In genomic region chr17:43897827-43898226, GRCh38 we compare ENCODE assay signal across 28 cellular contexts. TPM values are rescaled to one million over a fixed set of nuclear protein-coding genes. Genes with fewer than 3 reads are reported as not detected.
"Had no signal": no experiment of that assay in that cellular context is flagged by ENCODE, and none has a peak within 500 bp of the region (broad histone marks: within the 10 kb centered on the region; RNA-seq: fewer than 3 reads in every experiment).

No MANE protein-coding gene starts in this region.

- H3K27me3 ChIP-seq: colonic mucosa, heart right ventricle, stomach had no signal

- ATAC-seq: gastrocnemius medialis; heart right ventricle; naive thymus-derived CD4-positive, alpha-beta T cell; psoas muscle; sciatic nerve; stimulated activated naive B cell treated with anti-CD40 and anti-IgM and Interleukin-4, amounts not matched to agents 10 μg/mL and 1 μg/mL and 100 μg/mL, for 72 hours had no signal

- H3K27ac ChIP-seq: colonic mucosa, gastrocnemius medialis, heart right ventricle, parathyroid adenoma, psoas muscle, spleen, stomach, thoracic aorta, transverse colon had no signal

- H3K9me3 ChIP-seq: colonic mucosa, gastrocnemius medialis, heart right ventricle, psoas muscle, spleen, stomach, thoracic aorta, transverse colon had no signal

- DNase-seq: colonic mucosa; dermis blood vessel endothelial cell; gastrocnemius medialis; heart right ventricle; hypothalamus; kidney glomerular epithelial cell; naive thymus-derived CD4-positive, alpha-beta T cell; psoas muscle; spleen; stimulated activated CD4-positive, alpha-beta T cell treated with anti-CD3 and anti-CD28 coated beads, Interleukin-15, amount 100 ng/mL, for 24 hours; stimulated activated CD4-positive, alpha-beta T cell treated with anti-CD3 and anti-CD28 coated beads, Interleukin-1b, Interleukin-23, amount 100 ng/mL, for 48 hours; stimulated activated CD4-positive, alpha-beta T cell treated with anti-CD3 and anti-CD28 coated beads, Interleukin-4, amount 100 ng/mL, for 4 hours; stimulated activated naive B cell treated with anti-CD40 and anti-IgM and Interleukin-4, amounts not matched to agents 10 μg/mL and 1 μg/mL and 100 μg/mL, for 72 hours; stomach; substantia nigra; transverse colon had no signal

- H3K4me3 ChIP-seq: colonic mucosa, gastrocnemius medialis, heart right ventricle, psoas muscle, spleen, stomach, thoracic aorta, transverse colon had no signal

- H3K36me3 ChIP-seq: colonic mucosa, gastrocnemius medialis, spleen, transverse colon had no signal

- H3K4me3 Mint-ChIP-seq: naive thymus-derived CD4-positive, alpha-beta T cell; stimulated activated naive B cell treated with anti-CD40 and anti-IgM and Interleukin-4, amounts not matched to agents 10 μg/mL and 1 μg/mL and 100 μg/mL, for 72 hours had no signal

- H3K9ac ChIP-seq: parathyroid adenoma had no signal

- H3K27ac Mint-ChIP-seq: naive thymus-derived CD4-positive, alpha-beta T cell; stimulated activated naive B cell treated with anti-CD40 and anti-IgM and Interleukin-4, amounts not matched to agents 10 μg/mL and 1 μg/mL and 100 μg/mL, for 72 hours had no signal

- H2AFZ ChIP-seq: parathyroid adenoma had no signal

- H3K9me3 Mint-ChIP-seq: naive thymus-derived CD4-positive, alpha-beta T cell; stimulated activated naive B cell treated with anti-CD40 and anti-IgM and Interleukin-4, amounts not matched to agents 10 μg/mL and 1 μg/mL and 100 μg/mL, for 72 hours had no signal

RNA-seq across cellular contexts. Expression of gene PPY, which starts 44.4 kb away (rescaled TPM):
- total RNA-seq: cerebellum; dermis blood vessel endothelial cell; fibroblast of lung; gastrocnemius medialis; heart right ventricle; liver; lung microvascular endothelial cell; mesenteric fat pad; mononuclear cell; naive thymus-derived CD4-positive, alpha-beta T cell; omental fat pad; psoas muscle; sciatic nerve; skeletal muscle tissue; spleen; stomach; thoracic aorta; transverse colon had no signal
- polyA plus RNA-seq: esophagus; fibroblast of lung; heart right ventricle; liver; naive thymus-derived CD4-positive, alpha-beta T cell; psoas muscle; spleen; stomach had no signal

RNA-seq across cellular contexts. Expression of gene CD300LG, which starts 50.9 kb away (rescaled TPM):
- total RNA-seq: cerebellum; fibroblast of lung; lung microvascular endothelial cell; mononuclear cell; naive thymus-derived CD4-positive, alpha-beta T cell had no signal
- polyA plus RNA-seq: fibroblast of lung; naive thymus-derived CD4-positive, alpha-beta T cell had no signal

RNA-seq across cellular contexts. Expression of gene PYY, which starts 55.9 kb away (rescaled TPM):
- total RNA-seq: cerebellum; dermis blood vessel endothelial cell; gastrocnemius medialis; heart right ventricle; liver; lung microvascular endothelial cell; mesenteric fat pad; mononuclear cell; naive thymus-derived CD4-positive, alpha-beta T cell; omental fat pad; psoas muscle; sciatic nerve; skeletal muscle tissue; spleen; thoracic aorta had no signal
- polyA plus RNA-seq: esophagus; fibroblast of lung; naive thymus-derived CD4-positive, alpha-beta T cell; psoas muscle; spleen had no signal
